Comparison of ENCODE assay signal across 21 cellular contexts in the genomic region with DNA sequence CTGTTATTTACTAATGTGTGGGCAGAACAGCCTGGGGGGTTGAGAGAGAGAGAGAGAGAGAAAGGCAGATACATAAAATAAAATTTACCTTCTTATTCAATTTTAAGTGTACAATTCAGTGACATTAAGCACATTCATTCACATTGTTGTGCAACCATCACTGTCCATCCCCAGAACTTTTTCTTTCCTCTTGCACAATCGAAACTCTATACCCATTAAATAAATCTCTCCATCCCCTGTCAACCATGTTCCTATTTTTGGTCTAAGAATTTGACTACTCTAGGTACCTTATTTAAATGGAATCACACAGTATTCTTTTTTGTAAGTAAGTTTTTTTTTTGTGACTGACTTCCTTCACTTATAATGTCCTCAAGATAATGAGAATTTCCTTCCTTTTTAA.
DNase-seq lines count a peak whose midpoint lies in the region; ATAC-seq and TF ChIP-seq lines count a peak whose summit lies in the region.
"Had no signal": no experiment of that assay in that cellular context is flagged by ENCODE, and none has a peak within 500 bp of the region (broad histone marks: within the 10 kb centered on the region; RNA-seq: fewer than 3 reads in every experiment).

No MANE protein-coding gene starts in this region.

- WGBS in right lobe of liver (ENCODE audit: insufficient coverage, low coverage, low lambda C conversion rate, missing lambda C conversion rate), result 44% methylated on average over 1 of the region's 1 CpG

- peak overlapping the region in 1 of 2 donors; percentile 57 for H3K4me3 Mint-ChIP-seq in CD14-positive monocyte
- H3K4me3 Mint-ChIP-seq in dendritic cell treated with granulocyte-macrophage colony-stimulating factor and Interleukin-4, amounts not matched to agents 40 ng/mL and 50 ng/mL, for 4 days, result no peak overlapping the region
- H3K4me3 Mint-ChIP-seq in activated CD8-positive, alpha-beta T cell treated with anti-CD3 and anti-CD28 coated beads for 36 hours, result no peak overlapping the region
- H3K4me3 Mint-ChIP-seq: activated naive CD4-positive, alpha-beta T cell treated with anti-CD3 and anti-CD28 coated beads, Interleukin-2, amount 10 ng/mL, durations not matched to agents 7 days and 5 days had no signal

- H3K4me1 ChIP-seq in right lobe of liver, result no peaks in the 10 kb centered on the region
- H3K4me1 ChIP-seq: vagina had no signal

- H3K27me3 Mint-ChIP-seq in CD14-positive monocyte (ENCODE audit: low read depth in 3 of 3), result no peaks in the 10 kb centered on the region
- H3K27me3 Mint-ChIP-seq in dendritic cell treated with granulocyte-macrophage colony-stimulating factor and Interleukin-4, amounts not matched to agents 40 ng/mL and 50 ng/mL, for 4 days, result no peaks in the 10 kb centered on the region
- H3K27me3 Mint-ChIP-seq in activated CD8-positive, alpha-beta T cell treated with anti-CD3 and anti-CD28 coated beads for 36 hours, result no peaks in the 10 kb centered on the region
- H3K27me3 Mint-ChIP-seq: activated naive CD4-positive, alpha-beta T cell treated with anti-CD3 and anti-CD28 coated beads, Interleukin-2, amount 10 ng/mL, durations not matched to agents 7 days and 5 days had no signal

- no peaks in the 10 kb centered on the region for H3K9me3 ChIP-seq in right lobe of liver
- H3K9me3 ChIP-seq: vagina had no signal

- no peaks in the 10 kb centered on the region for H3K27me3 ChIP-seq in right lobe of liver
- H3K27me3 ChIP-seq: vagina had no signal

- peaks cover 8 to 20% (median 15%) of the 10 kb centered on the region in 7 donors for H3K9me3 Mint-ChIP-seq in CD14-positive monocyte
- H3K9me3 Mint-ChIP-seq in dendritic cell treated with granulocyte-macrophage colony-stimulating factor and Interleukin-4, amounts not matched to agents 40 ng/mL and 50 ng/mL, for 4 days, result peaks cover 22% of the 10 kb centered on the region
- peaks cover 20% of the 10 kb centered on the region for H3K9me3 Mint-ChIP-seq in activated CD8-positive, alpha-beta T cell treated with anti-CD3 and anti-CD28 coated beads for 36 hours

- TF ChIP-seq POLR2A in NB4 (IDR thresholded peaks at IDR 0.05; ENCODE audit: extremely low read depth, insufficient read length) (no peak), right lobe of liver (IDR thresholded peaks at IDR 0.05) (no peak)

- H3K36me3 Mint-ChIP-seq in CD14-positive monocyte, result peaks cover 6 to 19% of the 10 kb centered on the region in 2 donors
- H3K36me3 Mint-ChIP-seq in dendritic cell treated with granulocyte-macrophage colony-stimulating factor and Interleukin-4, amounts not matched to agents 40 ng/mL and 50 ng/mL, for 4 days (ENCODE audit: low read depth), result peaks cover 25% of the 10 kb centered on the region
- peaks cover 60% of the 10 kb centered on the region for H3K36me3 Mint-ChIP-seq in activated CD8-positive, alpha-beta T cell treated with anti-CD3 and anti-CD28 coated beads for 36 hours (ENCODE audit: low read depth)

- H3K27ac ChIP-seq in right lobe of liver, result no peak overlapping the region
- H3K27ac ChIP-seq: left ventricle myocardium inferior, vagina, WERI-Rb-1 had no signal

- no peak for TF ChIP-seq CTCF in CD14-positive monocyte (IDR thresholded peaks at IDR 0.05)
- TF ChIP-seq CTCF in NB4 (IDR thresholded peaks at IDR 0.05; ENCODE audit: low read depth, low read length), result no peak
- TF ChIP-seq CTCF in right lobe of liver (IDR thresholded peaks at IDR 0.05), result no peak
- no peak for TF ChIP-seq CTCF in activated CD8-positive, alpha-beta T cell treated with anti-CD3 and anti-CD28 coated beads for 36 hours (IDR thresholded peaks at IDR 0.05)

- peaks cover 61% of the 10 kb centered on the region for H3K4me1 Mint-ChIP-seq in CD14-positive monocyte
- peaks cover 46% of the 10 kb centered on the region for H3K4me1 Mint-ChIP-seq in dendritic cell treated with granulocyte-macrophage colony-stimulating factor and Interleukin-4, amounts not matched to agents 40 ng/mL and 50 ng/mL, for 4 days (ENCODE audit: low read depth)
- peaks cover 2% of the 10 kb centered on the region for H3K4me1 Mint-ChIP-seq in activated CD8-positive, alpha-beta T cell treated with anti-CD3 and anti-CD28 coated beads for 36 hours (ENCODE audit: low read depth)

- intact Hi-C loops in CD14-positive monocyte (cut with micrococcal nuclease) (no loop called here), right lobe of liver (cut with DNase I) (no loop called here)
- intact Hi-C loops in dendritic cell treated with granulocyte-macrophage colony-stimulating factor and Interleukin-4, amounts not matched to agents 40 ng/mL and 50 ng/mL, for 4 days (cut with micrococcal nuclease), result no loop called here
- intact Hi-C loops in activated CD8-positive, alpha-beta T cell treated with anti-CD3 and anti-CD28 coated beads for 36 hours (cut with micrococcal nuclease), result no loop called here

- POLR2A ChIA-PET in activated CD8-positive, alpha-beta T cell treated with anti-CD3 and anti-CD28 coated beads for 36 hours (lab: Charles Lee), result no interaction called here

- H3K27ac Mint-ChIP-seq in CD14-positive monocyte, result peak overlapping the region; percentile 25 to 91 (median 76)
- peak overlapping the region; percentile 69 for H3K27ac Mint-ChIP-seq in dendritic cell treated with granulocyte-macrophage colony-stimulating factor and Interleukin-4, amounts not matched to agents 40 ng/mL and 50 ng/mL, for 4 days
- no peak overlapping the region for H3K27ac Mint-ChIP-seq in activated CD8-positive, alpha-beta T cell treated with anti-CD3 and anti-CD28 coated beads for 36 hours
- H3K27ac Mint-ChIP-seq: activated naive CD4-positive, alpha-beta T cell treated with anti-CD3 and anti-CD28 coated beads, Interleukin-2, amount 10 ng/mL, durations not matched to agents 7 days and 5 days had no signal

- ATAC-seq in right lobe of liver (peak in 3 of 4 donors; percentile 43 to 51 (median 45)), GM19452 (IDR thresholded peaks at IDR 0.05; ENCODE audit: unreplicated experiment) (no peak)
- ATAC-seq in activated CD8-positive, alpha-beta T cell treated with anti-CD3 and anti-CD28 coated beads for 36 hours, result no peak
- ATAC-seq: HCT116, mucosa of descending colon, Right ventricle myocardium inferior had no signal

- no peak overlapping the region for H3K4me3 ChIP-seq in NB4 (ENCODE audit: low read depth, low read length)
- H3K4me3 ChIP-seq in right lobe of liver, result no peak overlapping the region
- H3K4me3 ChIP-seq: left ventricle myocardium inferior, mucosa of descending colon, vagina had no signal

- CTCF ChIA-PET in activated CD8-positive, alpha-beta T cell treated with anti-CD3 and anti-CD28 coated beads for 36 hours (lab: Charles Lee), result no interaction called here

- DNase-seq in CD14-positive monocyte (ENCODE audit: low spot score) (no peak), NB4 (ENCODE audit: low read depth) (peak; percentile 60), right lobe of liver (no peak), pons (ENCODE audit: low spot score) (no peak), UCSD-AML1 (lab: John Stamatoyannopoulos, UW; ENCODE audit: unreplicated experiment) (no peak)
- DNase-seq in activated CD8-positive, alpha-beta T cell treated with anti-CD3 and anti-CD28 coated beads for 36 hours, result no peak
- DNase-seq: activated CD4-positive, alpha-beta T cell treated with anti-CD3 and anti-CD28 coated beads, Interleukin-2, amount 50 U/mL, for 4 hours; activated naive CD4-positive, alpha-beta T cell treated with anti-CD3 and anti-CD28 coated beads, Interleukin-2, amount 10 ng/mL, durations not matched to agents 7 days and 5 days; DND-41; left ventricle myocardium inferior; mucosa of descending colon; NCI-H2029 treated with DMSO at 0.1 percent for 48 hours; NK-92 treated with Interleukin-12 subunit alpha and Interleukin-12 subunit beta, amount 100 ng/mL, for 24 hours; stimulated activated CD4-positive, alpha-beta T cell treated with anti-CD3 and anti-CD28 coated beads, Interleukin-12 subunit alpha, Interleukin-12 subunit beta, amount 100 ng/mL, for 4 hours; T-helper 1 cell; WERI-Rb-1 had no signal

- peaks cover 0 to 3% (median 0%) of the 10 kb centered on the region in 4 donors for H3K36me3 ChIP-seq in right lobe of liver
- H3K36me3 ChIP-seq: left ventricle myocardium inferior, WERI-Rb-1 had no signal

Comparison
In these comparisons a context has a peak if more than half of its experiments do, and no peak if none do; other contexts are left out.
1. ATAC-seq: peak in right lobe of liver (3 of 4); none in GM19452 (single experiment) and activated CD8-positive, alpha-beta T cell treated with anti-CD3 and anti-CD28 coated beads for 36 hours (single experiment).